Comparison of ENCODE assay signal across 16 cellular contexts in genomic region chr1:89685461-89685860, GRCh38.
"Had no signal": no experiment of that assay in that cellular context is flagged by ENCODE, and none has a peak within 500 bp of the region (broad histone marks: within the 10 kb centered on the region; RNA-seq: fewer than 3 reads in every experiment).

No MANE protein-coding gene starts in this region.

- H3K4me3 ChIP-seq: breast epithelium, dorsolateral prefrontal cortex, esophagus muscularis mucosa, SJSA1, tibial nerve, vagina had no signal

- H3K27me3 ChIP-seq: breast epithelium, dorsolateral prefrontal cortex, esophagus muscularis mucosa, SJSA1, tibial nerve, vagina had no signal

- H3K36me3 ChIP-seq: breast epithelium, vagina had no signal

- H3K9me3 ChIP-seq: breast epithelium, esophagus muscularis mucosa, SJSA1, tibial nerve, vagina had no signal

- ATAC-seq: left colon, right cardiac atrium had no signal

- H3K4me3 Mint-ChIP-seq: naive B cell had no signal

- H3K27ac ChIP-seq: breast epithelium, dorsolateral prefrontal cortex, esophagus muscularis mucosa, SJSA1, tibial nerve, vagina had no signal

- H3K27me3 Mint-ChIP-seq: naive B cell had no signal

- H3K4me1 ChIP-seq: breast epithelium, vagina had no signal

- DNase-seq: activated CD4-positive, alpha-beta T cell treated with anti-CD3 and anti-CD28 coated beads, Interleukin-2, amount 50 U/mL, for 48 hours; activated CD4-positive, CD25-positive, alpha-beta regulatory T cell; activated CD8-positive, alpha-beta memory T cell treated with anti-CD3 and anti-CD28 coated beads, Interleukin-2, amount 50 U/mL, for 48 hours; activated effector memory CD4-positive, alpha-beta T cell treated with anti-CD3 and anti-CD28 coated beads, Interleukin-2, amount 50 U/mL, for 16 hours; anterior cingulate cortex; dorsolateral prefrontal cortex; left colon; naive B cell; right cardiac atrium; small intestine; SW 1271 had no signal
